In the genomic region with DNA sequence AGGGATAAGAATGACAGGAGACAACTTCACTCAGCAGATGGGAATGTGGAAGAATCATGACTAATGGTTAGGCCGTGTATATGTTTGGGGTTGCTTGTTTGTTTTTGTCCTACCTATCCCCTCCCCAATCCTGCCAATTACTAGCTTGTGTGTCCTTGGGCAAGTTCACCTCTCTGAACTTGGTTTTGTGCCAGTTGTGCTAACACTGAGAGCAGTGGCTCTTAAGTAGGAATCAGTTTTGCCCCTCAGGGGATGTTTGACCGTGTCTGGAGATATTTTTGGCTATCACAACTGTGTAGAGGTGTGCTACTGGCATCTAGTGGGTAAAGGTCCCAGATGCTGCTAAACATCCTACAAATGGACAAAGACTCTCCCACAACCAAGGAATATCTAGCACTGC, we compare ENCODE assay signal across 18 cellular contexts.
A peak's percentile ranks its signal among the peaks of the same experiment; 100 is the strongest.
DNase-seq lines count a peak whose midpoint lies in the region; ATAC-seq and TF ChIP-seq lines count a peak whose summit lies in the region.
"Had no signal": no experiment of that assay in that cellular context is flagged by ENCODE, and none has a peak within 500 bp of the region (broad histone marks: within the 10 kb centered on the region; RNA-seq: fewer than 3 reads in every experiment).

No MANE protein-coding gene starts in this region.

- no peak overlapping the region for H3K4me3 Mint-ChIP-seq in activated naive CD8-positive, alpha-beta T cell treated with anti-CD3 and anti-CD28 coated beads, Interleukin-2, amount 50 U/mL, for 24 hours
- H3K4me3 Mint-ChIP-seq: HFFc6 had no signal

- H3K9me3 ChIP-seq in esophagus muscularis mucosa (no peaks in the 10 kb centered on the region), Karpas-422 (ENCODE audit: low read length) (no peaks in the 10 kb centered on the region), aorta (ENCODE audit: control insufficient read depth, low read length) (no peaks in the 10 kb centered on the region)

- H3K4me1 Mint-ChIP-seq in activated naive CD8-positive, alpha-beta T cell treated with anti-CD3 and anti-CD28 coated beads, Interleukin-2, amount 50 U/mL, for 24 hours, result no peaks in the 10 kb centered on the region

- H2AFZ ChIP-seq in Karpas-422 (ENCODE audit: low read length), result no peak overlapping the region

- TF ChIP-seq CTCF in RWPE1 (conservative IDR thresholded peaks at IDR 0.05; ENCODE audit: low read depth) (no peak), esophagus muscularis mucosa (IDR thresholded peaks at IDR 0.05) (no peak)

- no peak for TF ChIP-seq POLR2A in esophagus muscularis mucosa (IDR thresholded peaks at IDR 0.05; ENCODE audit: low read depth)

- no peaks in the 10 kb centered on the region for H3K36me3 Mint-ChIP-seq in activated naive CD8-positive, alpha-beta T cell treated with anti-CD3 and anti-CD28 coated beads, Interleukin-2, amount 50 U/mL, for 24 hours (ENCODE audit: low read depth)

- H3K27ac ChIP-seq in RWPE1 (no peak overlapping the region), esophagus muscularis mucosa (replicated peaks in 1 of 4) (no peak overlapping the region), Karpas-422 (ENCODE audit: low read length) (no peak overlapping the region), aorta (ENCODE audit: low read depth in 1 of 2, low read length in 2 of 2) (no peak overlapping the region)

- no peaks in the 10 kb centered on the region for H3K27me3 Mint-ChIP-seq in activated naive CD8-positive, alpha-beta T cell treated with anti-CD3 and anti-CD28 coated beads, Interleukin-2, amount 50 U/mL, for 24 hours

- H3K9me2 ChIP-seq in Karpas-422 (replicated peaks; ENCODE audit: insufficient read depth, low read length), result no peaks in the 10 kb centered on the region

- H3K9ac ChIP-seq in Karpas-422 (ENCODE audit: low read length), result no peak overlapping the region

- CTCF ChIA-PET in RWPE1 (lab: Yijun Ruan, JAX), result interaction anchor here (0.5 kb wide), 1 partner anchor 207 kb away, joined by 3 read pairs; no protein-coding TSS in a partner anchor

- ATAC-seq in Right ventricle myocardium superior (ENCODE audit: poor library complexity) (peak; percentile 36), left cardiac atrium (no peak), aorta (ENCODE audit: low FRiP score) (no peak)
- no peak for ATAC-seq in activated naive CD8-positive, alpha-beta T cell treated with anti-CD3 and anti-CD28 coated beads, Interleukin-2, amount 50 U/mL, for 24 hours

- TF ChIP-seq EP300 in esophagus muscularis mucosa (IDR thresholded peaks at IDR 0.05), result no peak

- WGBS in esophagus muscularis mucosa, result 48% methylated on average over 1 of the region's 2 CpGs
- 19 to 22% methylated on average over 2 of the region's 2 CpGs for WGBS in aorta, 2 donors

- DNase-seq in Right ventricle myocardium superior (no peak), left cardiac atrium (no peak), RWPE1 (ENCODE audit: low spot score) (peak; percentile 42), esophagus muscularis mucosa (ENCODE audit: extremely low spot score) (peak; percentile 79), Karpas-422 (no peak), inferior parietal cortex (ENCODE audit: extremely low spot score) (no peak), aorta (no peak)
- DNase-seq in activated naive CD8-positive, alpha-beta T cell treated with anti-CD3 and anti-CD28 coated beads, Interleukin-2, amount 50 U/mL, for 24 hours, result no peak
- DNase-seq: ACHN; activated CD4-positive, alpha-beta T cell treated with anti-CD3 and anti-CD28 coated beads, Interleukin-2, amount 50 U/mL, for 1 hour; activated gamma-delta T cell; dermis blood vessel endothelial cell; HFFc6; KBM-7; NK-92 treated with Interleukin-12 subunit alpha and Interleukin-12 subunit beta, amount 100 ng/mL, for 24 hours; RPMI8226; stimulated activated CD4-positive, alpha-beta T cell treated with anti-CD3 and anti-CD28 coated beads, Interleukin-12 subunit alpha, Interleukin-12 subunit beta, amount 100 ng/mL, for 4 hours; stimulated activated CD8-positive, alpha-beta memory T cell treated with anti-CD3 and anti-CD28 coated beads, Interleukin-4, amount 100 ng/mL, for 48 hours had no signal

- no peak overlapping the region for H3K4me3 ChIP-seq in esophagus muscularis mucosa
- H3K4me3 ChIP-seq in Karpas-422 (ENCODE audit: low read length), result no peak overlapping the region
- no peak overlapping the region for H3K4me3 ChIP-seq in aorta (ENCODE audit: low read length in 2 of 2)

- no peaks in the 10 kb centered on the region for H3K4me1 ChIP-seq in esophagus muscularis mucosa
- no peaks in the 10 kb centered on the region for H3K4me1 ChIP-seq in Karpas-422 (ENCODE audit: low read length)
- no peaks in the 10 kb centered on the region for H3K4me1 ChIP-seq in aorta (ENCODE audit: control insufficient read depth in 1 of 2, insufficient read depth in 2 of 2, low read length in 2 of 2)

- H3K27me3 ChIP-seq in esophagus muscularis mucosa, result peaks cover 0 to 4% (median 0%) of the 10 kb centered on the region in 4 donors
- no peaks in the 10 kb centered on the region for H3K27me3 ChIP-seq in Karpas-422 (ENCODE audit: low read length)
- H3K27me3 ChIP-seq in aorta (ENCODE audit: control insufficient read depth in 1 of 2, insufficient read depth in 2 of 2, low read length in 1 of 2), result no peaks in the 10 kb centered on the region

- intact Hi-C loops in Right ventricle myocardium superior (cut with DNase I), result loop anchor here (2.0 kb wide), 1 partner anchor 236 kb away; no protein-coding TSS in a partner anchor
- intact Hi-C loops in left cardiac atrium (cut with DNase I), result no loop called here
- intact Hi-C loops in esophagus muscularis mucosa (cut with DNase I), result no loop called here
- intact Hi-C loops in aorta (cut with DNase I), result no loop called here

- no peaks in the 10 kb centered on the region for H4K20me1 ChIP-seq in Karpas-422 (ENCODE audit: insufficient read depth, low read depth, low read length)

- peaks cover 9% of the 10 kb centered on the region for H3K9me3 Mint-ChIP-seq in activated naive CD8-positive, alpha-beta T cell treated with anti-CD3 and anti-CD28 coated beads, Interleukin-2, amount 50 U/mL, for 24 hours

- no peaks in the 10 kb centered on the region for H3K79me2 ChIP-seq in Karpas-422 (ENCODE audit: low read length)

- H3K4me2 ChIP-seq in Karpas-422 (ENCODE audit: low read depth, low read length, poor library complexity, severe bottlenecking), result no peak overlapping the region

- no peak overlapping the region for H3K27ac Mint-ChIP-seq in activated naive CD8-positive, alpha-beta T cell treated with anti-CD3 and anti-CD28 coated beads, Interleukin-2, amount 50 U/mL, for 24 hours
- H3K27ac Mint-ChIP-seq: HFFc6 had no signal

- no peaks in the 10 kb centered on the region for H3K36me3 ChIP-seq in esophagus muscularis mucosa
- H3K36me3 ChIP-seq in Karpas-422 (ENCODE audit: insufficient read depth, low read length), result no peaks in the 10 kb centered on the region
- H3K36me3 ChIP-seq in aorta (ENCODE audit: control insufficient read depth in 1 of 2, insufficient read depth in 2 of 2, low read length in 1 of 2), result no peaks in the 10 kb centered on the region

- POLR2A ChIA-PET in RWPE1 (lab: Yijun Ruan, JAX; ENCODE audit: low non-redundant PET), result no interaction called here

Comparison
In these comparisons a context has a peak if more than half of its experiments do, and no peak if none do; other contexts are left out.
1. DNase-seq: peak in RWPE1 (single experiment) and esophagus muscularis mucosa (single experiment); none in Right ventricle myocardium superior (single experiment), left cardiac atrium (single experiment), Karpas-422 (single experiment), activated naive CD8-positive, alpha-beta T cell treated with anti-CD3 and anti-CD28 coated beads, Interleukin-2, amount 50 U/mL, for 24 hours (single experiment), inferior parietal cortex (single experiment) and aorta (0 of 2).